In the genomic region with DNA sequence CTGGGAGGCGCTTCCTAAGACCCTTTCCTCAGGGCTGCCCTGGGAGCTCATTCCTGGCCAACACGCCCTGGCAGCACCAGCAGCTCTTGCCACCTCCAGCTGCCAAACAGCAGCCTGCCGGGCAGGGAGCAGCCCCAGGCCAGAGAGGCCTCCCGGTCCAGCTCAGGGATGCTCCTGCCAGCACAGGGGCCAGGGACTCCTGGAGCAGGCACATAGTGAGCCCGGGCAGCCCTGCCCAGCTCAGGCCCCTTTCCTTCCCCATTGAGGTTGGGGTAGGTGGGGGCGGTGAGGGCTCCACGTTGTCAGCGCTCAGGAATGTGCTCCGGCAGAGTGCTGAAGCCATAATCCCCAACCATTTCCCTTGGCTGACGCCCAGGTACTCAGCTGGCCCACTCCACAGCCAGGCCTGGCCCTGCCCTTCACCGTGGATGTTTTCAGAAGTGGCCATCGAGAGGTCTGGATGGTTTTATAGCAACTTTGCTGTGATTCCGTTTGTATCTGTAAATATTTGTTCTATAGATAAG, we compare ENCODE assay signal across 8 cellular contexts. TPM values are rescaled to one million over a fixed set of nuclear protein-coding genes. Genes with fewer than 3 reads are reported as not detected.
A peak's percentile ranks its signal among the peaks of the same experiment; 100 is the strongest.
DNase-seq lines count a peak whose midpoint lies in the region; ATAC-seq and TF ChIP-seq lines count a peak whose summit lies in the region.

No MANE protein-coding gene starts in this region.

- no peak for ATAC-seq in GM19452 (IDR thresholded peaks at IDR 0.05; ENCODE audit: unreplicated experiment)
- no peak for ATAC-seq in HG03159 (IDR thresholded peaks at IDR 0.05; ENCODE audit: unreplicated experiment)
- ATAC-seq in HG03095 (IDR thresholded peaks at IDR 0.05; ENCODE audit: unreplicated experiment): no peak

- no peak overlapping the region for H3K4me3 ChIP-seq in OCI-LY1 (ENCODE audit: low read depth, low read length, poor library complexity, severe bottlenecking)
- H3K4me3 ChIP-seq in esophagus muscularis mucosa: peak overlapping the region in 3 of 4 donors; percentile 1 to 11 (median 6)

- H3F3A ChIP-seq in OCI-LY1 (ENCODE audit: insufficient read depth, low read length): no peaks in the 10 kb centered on the region

- no peak overlapping the region for H3K9ac ChIP-seq in OCI-LY1 (ENCODE audit: low read length)

- H3K36me3 ChIP-seq in OCI-LY1 (ENCODE audit: insufficient read depth, low read length) (peaks cover 51% of the 10 kb centered on the region), esophagus muscularis mucosa (peaks cover 58 to 96% (median 80%) of the 10 kb centered on the region in 4 donors)

- no peak for TF ChIP-seq CTCF in OCI-LY1 (IDR thresholded peaks at IDR 0.05; ENCODE audit: low read length)
- TF ChIP-seq CTCF in esophagus muscularis mucosa (IDR thresholded peaks at IDR 0.05): no peak

- H3K9me3 ChIP-seq in OCI-LY1 (ENCODE audit: low read length): no peaks in the 10 kb centered on the region
- no peaks in the 10 kb centered on the region for H3K9me3 ChIP-seq in esophagus muscularis mucosa

- H3K79me2 ChIP-seq in OCI-LY1 (ENCODE audit: insufficient read depth, low read length): no peaks in the 10 kb centered on the region

- 16% methylated on average over 11 of the region's 13 CpGs for WGBS in esophagus muscularis mucosa

- H3K27me3 ChIP-seq in OCI-LY1 (ENCODE audit: insufficient read depth, low read length) (no peaks in the 10 kb centered on the region), esophagus muscularis mucosa (no peaks in the 10 kb centered on the region)

- intact Hi-C loops in esophagus muscularis mucosa (cut with DNase I): no loop called here

- no peak overlapping the region for H3K4me2 ChIP-seq in OCI-LY1 (ENCODE audit: low read length)

- no peak for TF ChIP-seq EP300 in esophagus muscularis mucosa (IDR thresholded peaks at IDR 0.05)

- no peak overlapping the region for H2AFZ ChIP-seq in OCI-LY1 (ENCODE audit: low read length)

- peak; percentile 74 for DNase-seq in D341Med (ENCODE audit: low spot score)
- DNase-seq in esophagus muscularis mucosa (ENCODE audit: extremely low spot score): peak; percentile 97
- DNase-seq in non-pigmented ciliary epithelial cell (ENCODE audit: low read depth): peak; percentile 82
- no peak for DNase-seq in activated CD4-positive, alpha-beta T cell treated with anti-CD3 and anti-CD28 coated beads, Interleukin-2, amount 50 U/mL, for 1 hour

- H3K4me1 ChIP-seq in OCI-LY1 (ENCODE audit: insufficient read depth, low read length, severe bottlenecking) (peaks cover 16% of the 10 kb centered on the region), esophagus muscularis mucosa (peaks cover 38 to 78% (median 70%) of the 10 kb centered on the region in 4 donors)

- no peaks in the 10 kb centered on the region for H3K9me2 ChIP-seq in OCI-LY1 (ENCODE audit: low read depth, low read length)

- TF ChIP-seq POLR2A in esophagus muscularis mucosa (IDR thresholded peaks at IDR 0.05; ENCODE audit: low read depth): no peak

- H3K27ac ChIP-seq in OCI-LY1 (ENCODE audit: low read depth, low read length, poor library complexity, severe bottlenecking) (peak overlapping the region; percentile 10), esophagus muscularis mucosa (replicated peaks in 1 of 4) (peak overlapping the region; percentile 88 to 98 (median 90))

- no peaks in the 10 kb centered on the region for H4K20me1 ChIP-seq in OCI-LY1 (ENCODE audit: insufficient read depth, low read length)

RNA-seq across cellular contexts. Expression of gene SLC39A13, which starts 7.6 kb away (rescaled TPM):
- total RNA-seq in esophagus muscularis mucosa: 100 to 1,000 TPM in 2 of 4 donors, 10 to 100 TPM in 2; 91.9 to 251 (median 129) TPM

RNA-seq across cellular contexts. Expression of gene PSMC3, which starts 10.2 kb away (rescaled TPM):
- total RNA-seq in esophagus muscularis mucosa: 100 to 1,000 TPM; 163 to 197 (median 182) TPM

RNA-seq across cellular contexts. Expression of gene RAPSN, which starts 32.9 kb away (rescaled TPM):
- total RNA-seq in esophagus muscularis mucosa: 1 to 10 TPM in 1 of 4 donors, under 1 TPM in 3; 0.42 to 1.4 (median 0.70) TPM

RNA-seq across cellular contexts. Expression of gene SPI1, which starts 37.7 kb away (rescaled TPM):
- 10 to 100 TPM; 17.6 to 34.6 (median 20.5) TPM for total RNA-seq in esophagus muscularis mucosa
